ENCODE assay signal across 8 cellular contexts in the genomic region with DNA sequence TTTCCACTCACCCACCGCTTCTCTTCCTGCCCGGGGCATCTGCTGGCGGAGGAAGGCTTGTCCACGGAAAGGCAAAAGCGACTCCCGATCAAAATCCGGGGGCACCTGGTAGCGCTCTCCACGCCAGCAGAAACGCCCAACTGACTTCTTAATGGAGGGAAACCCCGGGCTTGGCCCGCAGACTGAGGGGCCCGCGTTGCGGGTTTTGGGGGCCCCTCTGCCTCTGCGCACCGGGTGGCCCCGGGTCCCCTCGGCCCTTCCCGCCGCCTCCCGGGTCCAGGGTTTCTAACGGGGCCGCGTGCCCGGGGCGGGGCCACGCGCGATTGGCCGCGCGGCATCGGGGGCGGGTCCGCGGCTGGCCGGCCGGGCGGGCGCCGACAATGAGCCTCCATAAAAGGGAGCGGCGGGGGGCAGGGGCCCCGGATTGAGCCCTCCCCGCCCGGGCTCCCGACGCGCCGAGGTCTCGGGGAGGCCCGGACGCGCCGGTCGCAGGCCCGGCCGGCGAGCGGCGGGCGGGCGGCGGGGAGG. TPM values are rescaled to one million over a fixed set of nuclear protein-coding genes. Genes with fewer than 3 reads are reported as not detected.
A peak's percentile ranks its signal among the peaks of the same experiment; 100 is the strongest.
DNase-seq lines count a peak whose midpoint lies in the region; ATAC-seq and TF ChIP-seq lines count a peak whose summit lies in the region.

A gene with protein sequence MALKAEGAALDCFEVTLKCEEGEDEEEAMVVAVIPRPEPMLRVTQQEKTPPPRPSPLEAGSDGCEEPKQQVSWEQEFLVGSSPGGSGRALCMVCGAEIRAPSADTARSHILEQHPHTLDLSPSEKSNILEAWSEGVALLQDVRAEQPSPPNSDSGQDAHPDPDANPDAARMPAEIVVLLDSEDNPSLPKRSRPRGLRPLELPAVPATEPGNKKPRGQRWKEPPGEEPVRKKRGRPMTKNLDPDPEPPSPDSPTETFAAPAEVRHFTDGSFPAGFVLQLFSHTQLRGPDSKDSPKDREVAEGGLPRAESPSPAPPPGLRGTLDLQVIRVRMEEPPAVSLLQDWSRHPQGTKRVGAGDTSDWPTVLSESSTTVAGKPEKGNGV (plus strand): TSS at position 422 of the 528 bp plus-strand sequence. CDS start 231 bp downstream, outside the sequence.

- intact Hi-C loops in cardiac septum (cut with DNase I), result loop anchor here (5.0 kb wide), 1 partner anchor 46 kb away; the partner anchor contains the start of gene ZFTA
- intact Hi-C loops in transverse colon (cut with DNase I; ENCODE audit: low total_unique reads), result loop anchor here (5.0 kb wide), 1 partner anchor 46 kb away; the partner anchor contains the start of gene ZFTA

- WGBS in trophoblast cell (ENCODE audit: extremely low coverage, insufficient coverage, insufficient read length), result no CpG with 5 or more reads among the region's 65 CpGs
- 0 to 1% methylated on average over 2 to 39 of the region's 65 CpGs for WGBS in transverse colon (ENCODE audit: low coverage in 1 of 2), 2 donors

- H2BK5ac ChIP-seq in trophoblast cell (ENCODE audit: low read depth, low read length, poor library complexity), result peak within 1 kb of the TSS; percentile 87

- CTCF ChIA-PET in T-cell (lab: Charles Lee), result no interaction called here

- no peak for TF ChIP-seq EP300 in transverse colon (IDR thresholded peaks at IDR 0.05; ENCODE audit: low read depth)

- H4K12ac ChIP-seq in trophoblast cell (ENCODE audit: low read depth, low read length), result peak within 1 kb of the TSS; percentile 31

- in situ Hi-C loops in transverse colon (cut with MboI; ENCODE audit: low pct_ligation_motif_present in 1 of 4, low pct_unique_long_range_greater_than_20kb in 1 of 4, low sequenced_read_pairs in 3 of 4), result no loop called here

- no peak for TF ChIP-seq POLR2A in transverse colon (IDR thresholded peaks at IDR 0.05)

- H3K23ac ChIP-seq in trophoblast cell (ENCODE audit: low read length), result no peak within 1 kb of the TSS

- ATAC-seq in T-cell (replicated peaks in 1 of 4), result peak; percentile 91 to 96 (median 92)

- peak; percentile 97 for DNase-seq in GM10266 (ENCODE audit: extremely low spot score)
- DNase-seq in HFF-Myc (ENCODE audit: extremely low read depth, low read depth), result no peak
- DNase-seq in NAMALWA (ENCODE audit: low spot score), result peak; percentile 78
- peak; percentile 13 to 70 (median 45) for DNase-seq in T-cell
- peak; percentile 91 for DNase-seq in adipocyte (ENCODE audit: low read depth)
- peak; percentile 89 for DNase-seq in cardiac septum (ENCODE audit: low spot score)
- DNase-seq in trophoblast cell, result peak; percentile 28 to 71
- DNase-seq in transverse colon, result peak; percentile 82

- peaks cover 10% of the 10 kb centered on the region for H3K79me1 ChIP-seq in trophoblast cell (ENCODE audit: low read length)

- peak within 1 kb of the TSS; percentile 73 for H4K91ac ChIP-seq in trophoblast cell (ENCODE audit: low read depth, low read length)

- H3K4ac ChIP-seq in trophoblast cell (ENCODE audit: low read depth, low read length), result peak within 1 kb of the TSS; percentile 95

- peak within 1 kb of the TSS; percentile 42 for H2BK12ac ChIP-seq in trophoblast cell (ENCODE audit: low read length)

- H3K27me3 ChIP-seq in adipocyte (replicated peaks; ENCODE audit: control insufficient read depth, insufficient read depth, low read length) (no peaks in the 10 kb centered on the region), trophoblast cell (ENCODE audit: insufficient read depth, low read length) (no peaks in the 10 kb centered on the region), transverse colon (no peaks in the 10 kb centered on the region)

- no peaks in the 10 kb centered on the region for H3K9me3 Mint-ChIP-seq in T-cell

- H3K27me3 Mint-ChIP-seq in T-cell, result no peaks in the 10 kb centered on the region

- H3K9ac ChIP-seq in adipocyte (ENCODE audit: low read length) (peak within 1 kb of the TSS; percentile 96), trophoblast cell (ENCODE audit: low read length) (peak within 1 kb of the TSS; percentile 96)

- H4K8ac ChIP-seq in trophoblast cell (ENCODE audit: low read depth, low read length), result peak within 1 kb of the TSS; percentile 67

- H2AFZ ChIP-seq in trophoblast cell (ENCODE audit: insufficient read depth, low read length, poor library complexity), result peak within 1 kb of the TSS; percentile 38

- H3K4me3 Mint-ChIP-seq in T-cell, result peak within 1 kb of the TSS; percentile 73 to 82 (median 76)

- H3K4me2 ChIP-seq in trophoblast cell (ENCODE audit: low read length), result peak within 1 kb of the TSS; percentile 97

- peak within 1 kb of the TSS; percentile 78 for H2BK120ac ChIP-seq in trophoblast cell (ENCODE audit: insufficient read depth, low read length, poor library complexity)

- peak within 1 kb of the TSS; percentile 83 for H3K14ac ChIP-seq in trophoblast cell (ENCODE audit: low read length)

- H3K4me1 Mint-ChIP-seq in T-cell, result peaks cover 16 to 23% (median 23%) of the 10 kb centered on the region in 3 donors

- peaks cover 6% of the 10 kb centered on the region for H3K36me3 Mint-ChIP-seq in T-cell

- H2AK5ac ChIP-seq in trophoblast cell (ENCODE audit: low read length), result peak within 1 kb of the TSS; percentile 32

- POLR2A ChIA-PET in T-cell (lab: Charles Lee), result no interaction called here

- peak within 1 kb of the TSS; percentile 76 for H3K18ac ChIP-seq in trophoblast cell (ENCODE audit: low read length)

- TF ChIP-seq CTCF in GM10266 (IDR thresholded peaks at IDR 0.05; ENCODE audit: control insufficient read depth, insufficient read depth, low read depth, missing control alignments) (no peak), HFF-Myc (IDR thresholded peaks at IDR 0.05; ENCODE audit: low read depth, low read length, missing control alignments) (no peak), transverse colon (IDR thresholded peaks at IDR 0.05) (no peak)

- H3K4me3 ChIP-seq in HFF-Myc (replicated peaks; ENCODE audit: low read depth, low read length), result peak within 1 kb of the TSS; percentile 87
- H3K4me3 ChIP-seq in adipocyte (ENCODE audit: low read length), result peak within 1 kb of the TSS; percentile 95
- H3K4me3 ChIP-seq in trophoblast cell (ENCODE audit: low read depth, low read length), result peak within 1 kb of the TSS; percentile 97
- peak within 1 kb of the TSS; percentile 71 to 87 (median 79) for H3K4me3 ChIP-seq in transverse colon

- H3K9me3 ChIP-seq in adipocyte (ENCODE audit: control insufficient read depth, low read length), result no peaks in the 10 kb centered on the region
- H3K9me3 ChIP-seq in trophoblast cell (ENCODE audit: insufficient read depth, low read depth, low read length), result no peaks in the 10 kb centered on the region
- no peaks in the 10 kb centered on the region for H3K9me3 ChIP-seq in transverse colon

- H3K4me1 ChIP-seq in adipocyte (ENCODE audit: control insufficient read depth, insufficient read depth, low read length), result peaks cover 18% of the 10 kb centered on the region
- H3K4me1 ChIP-seq in trophoblast cell (ENCODE audit: control insufficient read depth in 1 of 2, insufficient read depth in 2 of 2, low read length in 2 of 2), result peaks cover 8 to 13% of the 10 kb centered on the region in 2 experiments
- H3K4me1 ChIP-seq in transverse colon, result peaks cover 12 to 23% (median 20%) of the 10 kb centered on the region in 4 donors

- peak within 1 kb of the TSS; percentile 30 to 36 for H3K27ac Mint-ChIP-seq in T-cell

- H3K79me2 ChIP-seq in trophoblast cell (ENCODE audit: control insufficient read depth, insufficient read depth, low read length, poor library complexity), result peaks cover 14% of the 10 kb centered on the region

- peaks cover 16% of the 10 kb centered on the region for H3K36me3 ChIP-seq in adipocyte (ENCODE audit: control insufficient read depth, insufficient read depth, low read length, severe bottlenecking)
- H3K36me3 ChIP-seq in trophoblast cell (ENCODE audit: control insufficient read depth in 1 of 2, insufficient read depth in 2 of 2, low read length in 2 of 2), result peaks cover 21 to 22% of the 10 kb centered on the region in 2 experiments
- H3K36me3 ChIP-seq in transverse colon, result peaks cover 0 to 3% (median 0%) of the 10 kb centered on the region in 4 donors

- H3K27ac ChIP-seq in trophoblast cell (ENCODE audit: low read depth, low read length) (peak within 1 kb of the TSS; percentile 58), transverse colon (peak within 1 kb of the TSS; percentile 77 to 87 (median 82))

RNA-seq across cellular contexts. Expression of the gene that starts here (rescaled TPM):
- total RNA-seq in T-cell (10 to 100 TPM in 3 of 5 donors, 1 to 10 TPM in 2; 8.1 to 16.1 (median 15.3) TPM), cardiac septum (14.0 TPM), transverse colon (1 to 10 TPM; 1.5 to 9.8 (median 5.2) TPM)
- polyA plus RNA-seq in trophoblast cell (2013), result 47.1 and 48.8 TPM in 2 replicates
